In the genomic region with DNA sequence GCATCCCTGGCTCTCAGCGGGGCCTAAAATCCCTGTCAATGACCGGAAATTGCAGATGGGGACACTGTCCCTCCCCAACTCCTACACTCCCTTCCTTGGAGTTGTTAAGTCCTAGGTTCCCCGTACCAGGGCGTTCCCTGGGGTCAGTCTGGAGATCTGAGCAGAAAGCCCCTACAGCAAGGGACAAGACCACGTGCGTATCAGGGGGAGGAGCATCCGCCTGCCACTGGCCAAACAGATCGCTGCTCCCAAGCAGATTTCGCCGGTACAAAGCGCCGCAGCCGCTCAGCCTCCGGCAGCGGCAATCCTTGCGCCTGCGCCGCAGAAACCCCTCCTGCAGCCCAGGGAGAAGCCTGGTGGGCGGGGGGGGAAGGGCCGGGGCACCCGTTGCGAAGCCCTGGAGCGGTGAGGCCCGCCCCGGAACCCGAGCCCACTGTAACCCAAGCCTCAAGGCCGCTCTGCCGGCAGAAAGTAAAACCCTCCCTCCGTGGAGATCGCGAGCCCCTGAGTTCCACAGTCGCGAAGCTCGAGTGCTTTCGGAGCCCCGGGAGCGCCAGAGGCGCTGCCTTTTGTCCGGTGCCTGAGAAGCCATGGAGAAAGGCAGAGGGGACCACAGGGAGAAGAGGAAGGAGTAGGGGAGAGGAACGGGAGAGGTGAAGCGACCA, we compare ENCODE assay signal across 8 cellular contexts. TPM values are rescaled to one million over a fixed set of nuclear protein-coding genes. Genes with fewer than 3 reads are reported as not detected.
A peak's percentile ranks its signal among the peaks of the same experiment; 100 is the strongest.
DNase-seq lines count a peak whose midpoint lies in the region; ATAC-seq and TF ChIP-seq lines count a peak whose summit lies in the region.

No MANE protein-coding gene starts in this region.

- H3K9me3 ChIP-seq in left ventricle myocardium inferior (replicated peaks) (no peaks in the 10 kb centered on the region), iPS-20b (ENCODE audit: insufficient read depth, low read depth, low read length) (no peaks in the 10 kb centered on the region), MG63 (no peaks in the 10 kb centered on the region)

- H3K9ac ChIP-seq in iPS-20b (ENCODE audit: low read depth, low read length), result peak overlapping the region; percentile 3; the same call in 1 of the 2 replicates

- intact Hi-C loops in left ventricle myocardium inferior (cut with micrococcal nuclease) (no loop called here), Right ventricle myocardium inferior (cut with DNase I) (no loop called here)

- TF ChIP-seq CTCF in left ventricle myocardium inferior (IDR thresholded peaks at IDR 0.05; ENCODE audit: borderline replicate concordance), result no peak

- H3K36me3 ChIP-seq in left ventricle myocardium inferior (no peaks in the 10 kb centered on the region), iPS-20b (ENCODE audit: insufficient read depth, low read depth, low read length) (no peaks in the 10 kb centered on the region), MG63 (no peaks in the 10 kb centered on the region)

- H3K4me1 ChIP-seq in left ventricle myocardium inferior (peaks cover 36% of the 10 kb centered on the region), iPS-20b (ENCODE audit: insufficient read depth, low read length) (peaks cover 17% of the 10 kb centered on the region; the same call in 1 of the 2 replicates)

- no peak for ATAC-seq in Right ventricle myocardium inferior
- ATAC-seq in GM21825 (IDR thresholded peaks at IDR 0.05; ENCODE audit: unreplicated experiment), result no peak
- ATAC-seq in HG02870 (IDR thresholded peaks at IDR 0.05; ENCODE audit: unreplicated experiment), result no peak
- no peak for ATAC-seq in HG02588 (IDR thresholded peaks at IDR 0.05; ENCODE audit: unreplicated experiment)

- DNase-seq in left ventricle myocardium inferior (no peak), Right ventricle myocardium inferior (ENCODE audit: missing footprints) (no peak), SHP77 (lab: John Stamatoyannopoulos, UW) (peak; percentile 66 to 89), MG63 (no peak)

- H3K27ac ChIP-seq in left ventricle myocardium inferior (replicated peaks) (no peak overlapping the region), iPS-20b (ENCODE audit: low read length) (no peak overlapping the region)

- H3K4me3 ChIP-seq in left ventricle myocardium inferior, result peak overlapping the region; percentile 54
- peak overlapping the region; percentile 76 for H3K4me3 ChIP-seq in iPS-20b (ENCODE audit: low read length)
- no peak overlapping the region for H3K4me3 ChIP-seq in MG63

- H3K27me3 ChIP-seq in left ventricle myocardium inferior (ENCODE audit: low read depth), result peaks cover 98% of the 10 kb centered on the region
- peaks cover 63% of the 10 kb centered on the region for H3K27me3 ChIP-seq in iPS-20b (ENCODE audit: insufficient read depth, low read length)
- H3K27me3 ChIP-seq in MG63, result peaks cover 14% of the 10 kb centered on the region

RNA-seq across cellular contexts. Expression of a gene that starts 2.7 kb away (rescaled TPM):
- total RNA-seq in left ventricle myocardium inferior (1.4 TPM), Right ventricle myocardium inferior (1.5 TPM)
- total RNA-seq in MG63 (2014; rRNA removed; shearing (Covaris generic); ENCODE audit: low replicate concordance), result not detected in 2 replicates

Comparison
In these comparisons a context has a peak if more than half of its experiments do, and no peak if none do; other contexts are left out.
1. DNase-seq: peak in SHP77 (2 of 2); none in left ventricle myocardium inferior (single experiment), Right ventricle myocardium inferior (single experiment) and MG63 (single experiment).